Comparison of ENCODE assay signal across 19 cellular contexts in genomic region chr5:112918136-112918535, GRCh38. TPM values are rescaled to one million over a fixed set of nuclear protein-coding genes. Genes with fewer than 3 reads are reported as not detected.
DNase-seq lines count a peak whose midpoint lies in the region; ATAC-seq and TF ChIP-seq lines count a peak whose summit lies in the region.
"Had no signal": no experiment of that assay in that cellular context is flagged by ENCODE, and none has a peak within 500 bp of the region (broad histone marks: within the 10 kb centered on the region; RNA-seq: fewer than 3 reads in every experiment).

No MANE protein-coding gene starts in this region.

- POLR2A ChIA-PET in activated CD8-positive, alpha-beta T cell treated with anti-CD3 and anti-CD28 coated beads, Interleukin-2, amount 10 ng/mL, durations not matched to agents 7 days and 5 days (lab: Charles Lee) = no interaction called here
- POLR2A ChIA-PET in activated CD8-positive, alpha-beta T cell treated with anti-CD3 and anti-CD28 coated beads for 36 hours (lab: Charles Lee) = interaction anchor here (1.0 kb wide), 1 partner anchor 13 kb away, joined by 3 read pairs; no protein-coding TSS in a partner anchor

- no peak for TF ChIP-seq CTCF in activated CD8-positive, alpha-beta T cell treated with anti-CD3 and anti-CD28 coated beads for 36 hours (IDR thresholded peaks at IDR 0.05)

- ATAC-seq in activated CD8-positive, alpha-beta T cell treated with anti-CD3 and anti-CD28 coated beads, Interleukin-2, amount 10 ng/mL, durations not matched to agents 7 days and 5 days = no peak
- ATAC-seq in activated CD8-positive, alpha-beta T cell treated with anti-CD3 and anti-CD28 coated beads for 36 hours = no peak
- ATAC-seq in stimulated activated effector memory CD8-positive, alpha-beta T cell treated with anti-CD3 and anti-CD28 coated beads, Interleukin-12 subunit alpha, Interleukin-12 subunit beta, amount 100 ng/mL, for 72 hours = no peak
- ATAC-seq in sciatic nerve = no peak
- ATAC-seq: activated CD4-positive, CD25-positive, alpha-beta regulatory T cell treated with anti-CD3 and anti-CD28 coated beads, Interleukin-2, amount 50 U/mL, for 24 hours; body of pancreas; left lung; stimulated activated naive CD8-positive, alpha-beta T cell treated with anti-CD3 and anti-CD28 coated beads, Interleukin-15, amount 100 ng/mL, for 72 hours had no signal

- H3K27me3 Mint-ChIP-seq in activated CD8-positive, alpha-beta T cell treated with anti-CD3 and anti-CD28 coated beads, Interleukin-2, amount 10 ng/mL, durations not matched to agents 7 days and 5 days (ENCODE audit: low read depth) = no peaks in the 10 kb centered on the region
- H3K27me3 Mint-ChIP-seq in activated CD8-positive, alpha-beta T cell treated with anti-CD3 and anti-CD28 coated beads for 36 hours = no peaks in the 10 kb centered on the region
- no peaks in the 10 kb centered on the region for H3K27me3 Mint-ChIP-seq in dendritic cell treated with granulocyte-macrophage colony-stimulating factor and Interleukin-4, amounts not matched to agents 40 ng/mL and 50 ng/mL, for 4 days
- H3K27me3 Mint-ChIP-seq: naive B cell; stimulated activated naive CD8-positive, alpha-beta T cell treated with anti-CD3 and anti-CD28 coated beads, Interleukin-15, amount 100 ng/mL, for 72 hours had no signal

- CTCF ChIA-PET in activated CD8-positive, alpha-beta T cell treated with anti-CD3 and anti-CD28 coated beads, Interleukin-2, amount 10 ng/mL, durations not matched to agents 7 days and 5 days (lab: Charles Lee) = interaction anchor here (1.1 kb wide), 1 partner anchor 78 kb away, joined by 3 read pairs; no protein-coding TSS in a partner anchor
- CTCF ChIA-PET in activated CD8-positive, alpha-beta T cell treated with anti-CD3 and anti-CD28 coated beads for 36 hours (lab: Charles Lee) = interaction anchor here (1.3 kb wide), 1 partner anchor 50 kb away, joined by 4 read pairs; no protein-coding TSS in a partner anchor

- H3K9me3 Mint-ChIP-seq in activated CD8-positive, alpha-beta T cell treated with anti-CD3 and anti-CD28 coated beads, Interleukin-2, amount 10 ng/mL, durations not matched to agents 7 days and 5 days (ENCODE audit: insufficient read depth) = no peaks in the 10 kb centered on the region
- H3K9me3 Mint-ChIP-seq in activated CD8-positive, alpha-beta T cell treated with anti-CD3 and anti-CD28 coated beads for 36 hours = no peaks in the 10 kb centered on the region
- H3K9me3 Mint-ChIP-seq in dendritic cell treated with granulocyte-macrophage colony-stimulating factor and Interleukin-4, amounts not matched to agents 40 ng/mL and 50 ng/mL, for 4 days = no peaks in the 10 kb centered on the region
- H3K9me3 Mint-ChIP-seq in stimulated activated effector memory CD8-positive, alpha-beta T cell treated with anti-CD3 and anti-CD28 coated beads, Interleukin-12 subunit alpha, Interleukin-12 subunit beta, amount 100 ng/mL, for 72 hours = no peaks in the 10 kb centered on the region
- H3K9me3 Mint-ChIP-seq: mesothelial cell of epicardium, naive B cell had no signal

- H3K27ac Mint-ChIP-seq in activated CD8-positive, alpha-beta T cell treated with anti-CD3 and anti-CD28 coated beads, Interleukin-2, amount 10 ng/mL, durations not matched to agents 7 days and 5 days = peak overlapping the region; percentile 23
- H3K27ac Mint-ChIP-seq in activated CD8-positive, alpha-beta T cell treated with anti-CD3 and anti-CD28 coated beads for 36 hours = no peak overlapping the region
- peak overlapping the region; percentile 9 for H3K27ac Mint-ChIP-seq in dendritic cell treated with granulocyte-macrophage colony-stimulating factor and Interleukin-4, amounts not matched to agents 40 ng/mL and 50 ng/mL, for 4 days
- peak overlapping the region; percentile 74 for H3K27ac Mint-ChIP-seq in stimulated activated effector memory CD8-positive, alpha-beta T cell treated with anti-CD3 and anti-CD28 coated beads, Interleukin-12 subunit alpha, Interleukin-12 subunit beta, amount 100 ng/mL, for 72 hours
- H3K27ac Mint-ChIP-seq: stimulated activated naive CD8-positive, alpha-beta T cell treated with anti-CD3 and anti-CD28 coated beads, Interleukin-15, amount 100 ng/mL, for 72 hours had no signal

- H3K36me3 Mint-ChIP-seq in activated CD8-positive, alpha-beta T cell treated with anti-CD3 and anti-CD28 coated beads, Interleukin-2, amount 10 ng/mL, durations not matched to agents 7 days and 5 days (ENCODE audit: low read depth) = peaks cover 69% of the 10 kb centered on the region
- peaks cover 58% of the 10 kb centered on the region for H3K36me3 Mint-ChIP-seq in activated CD8-positive, alpha-beta T cell treated with anti-CD3 and anti-CD28 coated beads for 36 hours (ENCODE audit: low read depth)
- H3K36me3 Mint-ChIP-seq in dendritic cell treated with granulocyte-macrophage colony-stimulating factor and Interleukin-4, amounts not matched to agents 40 ng/mL and 50 ng/mL, for 4 days (ENCODE audit: low read depth) = peaks cover 80% of the 10 kb centered on the region
- peaks cover 84% of the 10 kb centered on the region for H3K36me3 Mint-ChIP-seq in stimulated activated effector memory CD8-positive, alpha-beta T cell treated with anti-CD3 and anti-CD28 coated beads, Interleukin-12 subunit alpha, Interleukin-12 subunit beta, amount 100 ng/mL, for 72 hours

- peaks cover 73% of the 10 kb centered on the region for H3K4me1 Mint-ChIP-seq in activated CD8-positive, alpha-beta T cell treated with anti-CD3 and anti-CD28 coated beads, Interleukin-2, amount 10 ng/mL, durations not matched to agents 7 days and 5 days (ENCODE audit: low read depth)
- H3K4me1 Mint-ChIP-seq in activated CD8-positive, alpha-beta T cell treated with anti-CD3 and anti-CD28 coated beads for 36 hours (ENCODE audit: low read depth) = peaks cover 72% of the 10 kb centered on the region
- H3K4me1 Mint-ChIP-seq in dendritic cell treated with granulocyte-macrophage colony-stimulating factor and Interleukin-4, amounts not matched to agents 40 ng/mL and 50 ng/mL, for 4 days (ENCODE audit: low read depth) = peaks cover 66% of the 10 kb centered on the region
- peaks cover 77% of the 10 kb centered on the region for H3K4me1 Mint-ChIP-seq in stimulated activated effector memory CD8-positive, alpha-beta T cell treated with anti-CD3 and anti-CD28 coated beads, Interleukin-12 subunit alpha, Interleukin-12 subunit beta, amount 100 ng/mL, for 72 hours

- no peak overlapping the region for H3K4me3 Mint-ChIP-seq in activated CD8-positive, alpha-beta T cell treated with anti-CD3 and anti-CD28 coated beads, Interleukin-2, amount 10 ng/mL, durations not matched to agents 7 days and 5 days
- H3K4me3 Mint-ChIP-seq in activated CD8-positive, alpha-beta T cell treated with anti-CD3 and anti-CD28 coated beads for 36 hours = no peak overlapping the region
- H3K4me3 Mint-ChIP-seq in dendritic cell treated with granulocyte-macrophage colony-stimulating factor and Interleukin-4, amounts not matched to agents 40 ng/mL and 50 ng/mL, for 4 days = peak overlapping the region; percentile 40
- no peak overlapping the region for H3K4me3 Mint-ChIP-seq in stimulated activated effector memory CD8-positive, alpha-beta T cell treated with anti-CD3 and anti-CD28 coated beads, Interleukin-12 subunit alpha, Interleukin-12 subunit beta, amount 100 ng/mL, for 72 hours
- H3K4me3 Mint-ChIP-seq: mesothelial cell of epicardium had no signal

- no peak for DNase-seq in activated CD8-positive, alpha-beta T cell treated with anti-CD3 and anti-CD28 coated beads, Interleukin-2, amount 10 ng/mL, durations not matched to agents 7 days and 5 days
- no peak for DNase-seq in activated CD8-positive, alpha-beta T cell treated with anti-CD3 and anti-CD28 coated beads for 36 hours
- DNase-seq in DMS53 (lab: John Stamatoyannopoulos, UW) (peak; percentile 26), COLO829 (ENCODE audit: low spot score) (no peak), pons (ENCODE audit: low spot score) (no peak), sciatic nerve (ENCODE audit: low spot score) (no peak)
- no peak for DNase-seq in stimulated activated effector memory CD8-positive, alpha-beta T cell treated with anti-CD3 and anti-CD28 coated beads, Interleukin-12 subunit alpha, Interleukin-12 subunit beta, amount 100 ng/mL, for 72 hours (ENCODE audit: low spot score in 2 of 2)
- DNase-seq: activated effector memory CD4-positive, alpha-beta T cell treated with anti-CD3 and anti-CD28 coated beads, Interleukin-2, amount 50 U/mL, for 16 hours; activated T-cell treated with anti-CD3 and anti-CD28 coated beads for 4 hours; body of pancreas; GOT3; left lung; naive B cell; NCI-H1092 treated with DMSO at 0.1 percent for 48 hours; NCI-H1930 had no signal

- intact Hi-C loops in activated CD8-positive, alpha-beta T cell treated with anti-CD3 and anti-CD28 coated beads for 36 hours (cut with micrococcal nuclease) = no loop called here
- intact Hi-C loops in dendritic cell treated with granulocyte-macrophage colony-stimulating factor and Interleukin-4, amounts not matched to agents 40 ng/mL and 50 ng/mL, for 4 days (cut with micrococcal nuclease) = no loop called here
- intact Hi-C loops in sciatic nerve (cut with DNase I) = no loop called here

RNA-seq across cellular contexts. Expression of gene REEP5, which starts 3.9 kb away (rescaled TPM):
- total RNA-seq in activated CD8-positive, alpha-beta T cell treated with anti-CD3 and anti-CD28 coated beads, Interleukin-2, amount 10 ng/mL, durations not matched to agents 7 days and 5 days = 10 to 100 TPM; 77.6 to 85.0 TPM
- total RNA-seq in activated CD8-positive, alpha-beta T cell treated with anti-CD3 and anti-CD28 coated beads for 36 hours = 10 to 100 TPM; 38.0 to 40.6 TPM
- 73.6 TPM for total RNA-seq in sciatic nerve

RNA-seq across cellular contexts. Expression of gene SRP19, which starts 57.0 kb away (rescaled TPM):
- total RNA-seq in activated CD8-positive, alpha-beta T cell treated with anti-CD3 and anti-CD28 coated beads, Interleukin-2, amount 10 ng/mL, durations not matched to agents 7 days and 5 days = 10 to 100 TPM; 51.2 to 56.6 TPM
- total RNA-seq in activated CD8-positive, alpha-beta T cell treated with anti-CD3 and anti-CD28 coated beads for 36 hours = 10 to 100 TPM; 45.6 to 47.0 TPM
- 21.2 TPM for total RNA-seq in sciatic nerve

RNA-seq across cellular contexts. Expression of gene DCP2, which starts 58.5 kb away (rescaled TPM):
- 100 to 1,000 TPM; 119 to 128 TPM for total RNA-seq in activated CD8-positive, alpha-beta T cell treated with anti-CD3 and anti-CD28 coated beads, Interleukin-2, amount 10 ng/mL, durations not matched to agents 7 days and 5 days
- total RNA-seq in activated CD8-positive, alpha-beta T cell treated with anti-CD3 and anti-CD28 coated beads for 36 hours = 10 to 100 TPM; 88.9 to 91.0 TPM
- 57.4 TPM for total RNA-seq in sciatic nerve
